In genomic region chr2:44244135-44244871, GRCh38 we compare ENCODE assay signal across 8 cellular contexts. TPM values are rescaled to one million over a fixed set of nuclear protein-coding genes. Genes with fewer than 3 reads are reported as not detected.
A peak's percentile ranks its signal among the peaks of the same experiment; 100 is the strongest.
DNase-seq lines count a peak whose midpoint lies in the region; ATAC-seq and TF ChIP-seq lines count a peak whose summit lies in the region.

No MANE protein-coding gene starts in this region.

- no peak overlapping the region for H3K27ac Mint-ChIP-seq in activated T-helper 2 cell treated with anti-CD3 and anti-CD28 coated beads, Interferon-gamma antibody, Interleukin-2, Interleukin-4, amounts not matched to agents 10 μg/mL and 5 μg/mL and 100 μg/mL, durations not matched to agents 14 hours and 24 hours and 36 hours

- H3F3A ChIP-seq in Loucy (ENCODE audit: low read depth), result 0 out of 2 replicates have a peak, but pooled peaks cover 4% of the 10 kb centered on the region

- H3K4me3 ChIP-seq in Loucy (ENCODE audit: low read length, poor library complexity, severe bottlenecking), result peak overlapping the region; percentile 74
- peak overlapping the region; percentile 29 for H3K4me3 ChIP-seq in fibroblast of villous mesenchyme (ENCODE audit: low read depth, low read length)
- peak overlapping the region in 1 of 2 experiments; percentile 2 for H3K4me3 ChIP-seq in neutrophil (ENCODE audit: low read depth in 1 of 2, low read length in 1 of 2)
- peak overlapping the region; percentile 40 for H3K4me3 ChIP-seq in thymus (ENCODE audit: low read length)

- H3K9me3 Mint-ChIP-seq in activated T-helper 2 cell treated with anti-CD3 and anti-CD28 coated beads, Interferon-gamma antibody, Interleukin-2, Interleukin-4, amounts not matched to agents 10 μg/mL and 5 μg/mL and 100 μg/mL, durations not matched to agents 14 hours and 24 hours and 36 hours, result no peaks in the 10 kb centered on the region

- H3K27me3 ChIP-seq in Loucy (ENCODE audit: insufficient read depth, low read length, poor library complexity, severe bottlenecking) (no peaks in the 10 kb centered on the region), neutrophil (no peaks in the 10 kb centered on the region), thymus (ENCODE audit: control insufficient read depth, insufficient read depth) (no peaks in the 10 kb centered on the region)

- H3K4me1 Mint-ChIP-seq in activated T-helper 2 cell treated with anti-CD3 and anti-CD28 coated beads, Interferon-gamma antibody, Interleukin-2, Interleukin-4, amounts not matched to agents 10 μg/mL and 5 μg/mL and 100 μg/mL, durations not matched to agents 14 hours and 24 hours and 36 hours (ENCODE audit: low read depth), result peaks cover 5% of the 10 kb centered on the region

- H3K9ac ChIP-seq in Loucy (ENCODE audit: low read depth, low read length, poor library complexity, severe bottlenecking), result peak overlapping the region; percentile 65

- H3K9me2 ChIP-seq in Loucy (replicated peaks; ENCODE audit: low read depth, low read length), result no peaks in the 10 kb centered on the region

- no peaks in the 10 kb centered on the region for H4K20me1 ChIP-seq in Loucy (ENCODE audit: insufficient read depth, low read length, poor library complexity, severe bottlenecking)

- H3K36me3 Mint-ChIP-seq in activated T-helper 2 cell treated with anti-CD3 and anti-CD28 coated beads, Interferon-gamma antibody, Interleukin-2, Interleukin-4, amounts not matched to agents 10 μg/mL and 5 μg/mL and 100 μg/mL, durations not matched to agents 14 hours and 24 hours and 36 hours (ENCODE audit: low read depth), result no peaks in the 10 kb centered on the region

- POLR2A ChIA-PET in RWPE1 (lab: Yijun Ruan, JAX; ENCODE audit: low non-redundant PET), result no interaction called here

- no peak overlapping the region for H3K27ac ChIP-seq in RWPE1
- peak overlapping the region; percentile 67 for H3K27ac ChIP-seq in neutrophil
- H3K27ac ChIP-seq in thymus (ENCODE audit: low read depth), result no peak overlapping the region

- H3K9me3 ChIP-seq in Loucy (ENCODE audit: insufficient read depth, low read depth, low read length) (no peaks in the 10 kb centered on the region), neutrophil (no peaks in the 10 kb centered on the region), thymus (ENCODE audit: control insufficient read depth) (no peaks in the 10 kb centered on the region)

- H2AFZ ChIP-seq in Loucy (ENCODE audit: low read length), result peak overlapping the region; percentile 75

- TF ChIP-seq CTCF in Loucy (conservative IDR thresholded peaks at IDR 0.05; ENCODE audit: low read length) (peak; percentile 55), RWPE1 (conservative IDR thresholded peaks at IDR 0.05; ENCODE audit: low read depth) (peak; percentile 53; the same call in 1 of the 2 replicates), fibroblast of villous mesenchyme (IDR thresholded peaks at IDR 0.05; ENCODE audit: insufficient read depth, low read depth, low read length) (peak; percentile 58), neutrophil (IDR thresholded peaks at IDR 0.05) (no peak)

- intact Hi-C loops in activated T-helper 2 cell treated with anti-CD3 and anti-CD28 coated beads, Interferon-gamma antibody, Interleukin-2, Interleukin-4, amounts not matched to agents 10 μg/mL and 5 μg/mL and 100 μg/mL, durations not matched to agents 14 hours and 24 hours and 36 hours (cut with micrococcal nuclease), result loop anchor here (1.0 to 5.0 kb wide), 3 partner anchors 98 to 713 kb away; no protein-coding TSS in a partner anchor

- peak overlapping the region; percentile 55 for H3K4me3 Mint-ChIP-seq in activated T-helper 2 cell treated with anti-CD3 and anti-CD28 coated beads, Interferon-gamma antibody, Interleukin-2, Interleukin-4, amounts not matched to agents 10 μg/mL and 5 μg/mL and 100 μg/mL, durations not matched to agents 14 hours and 24 hours and 36 hours (ENCODE audit: low read depth)

- WGBS in thymus, result 5% methylated on average over 12 of the region's 12 CpGs

- no peaks in the 10 kb centered on the region for H3K27me3 Mint-ChIP-seq in activated T-helper 2 cell treated with anti-CD3 and anti-CD28 coated beads, Interferon-gamma antibody, Interleukin-2, Interleukin-4, amounts not matched to agents 10 μg/mL and 5 μg/mL and 100 μg/mL, durations not matched to agents 14 hours and 24 hours and 36 hours (ENCODE audit: low read depth)

- ATAC-seq in HG03521 (IDR thresholded peaks at IDR 0.05; ENCODE audit: unreplicated experiment), result no peak

- DNase-seq in Daoy (ENCODE audit: low read depth), result peak; percentile 75
- peak; percentile 51 for DNase-seq in RWPE1 (ENCODE audit: low spot score)
- DNase-seq in activated T-helper 2 cell treated with anti-CD3 and anti-CD28 coated beads, Interferon-gamma antibody, Interleukin-2, Interleukin-4, amounts not matched to agents 10 μg/mL and 5 μg/mL and 100 μg/mL, durations not matched to agents 14 hours and 24 hours and 36 hours (ENCODE audit: low spot score), result peak; percentile 36
- peak; percentile 82 for DNase-seq in fibroblast of villous mesenchyme (ENCODE audit: low read depth)

- no peaks in the 10 kb centered on the region for H3K36me3 ChIP-seq in Loucy (ENCODE audit: insufficient read depth, low read length)
- no peaks in the 10 kb centered on the region for H3K36me3 ChIP-seq in neutrophil
- H3K36me3 ChIP-seq in thymus (ENCODE audit: control insufficient read depth, insufficient read depth), result no peaks in the 10 kb centered on the region

- CTCF ChIA-PET in RWPE1 (lab: Yijun Ruan, JAX), result interaction anchor here (0.6 to 1.2 kb wide), 10 partner anchors 8 to 849 kb away, joined by 3 to 6 read pairs (median 4); partner anchors contain the start of genes CAMKMT and PREPL

- H3K4me1 ChIP-seq in Loucy (ENCODE audit: insufficient read depth, low read length, poor library complexity, severe bottlenecking) (peaks cover 31% of the 10 kb centered on the region), neutrophil (ENCODE audit: control insufficient read depth in 1 of 2, insufficient read depth in 1 of 2, low read depth in 1 of 2, low read length in 1 of 2) (peaks cover 40 to 42% of the 10 kb centered on the region in 2 experiments), thymus (ENCODE audit: control insufficient read depth, insufficient read depth, low read length) (no peaks in the 10 kb centered on the region)

- no peaks in the 10 kb centered on the region for H3K79me2 ChIP-seq in Loucy (ENCODE audit: insufficient read depth, low read length)

- H3K4me2 ChIP-seq in Loucy (ENCODE audit: low read depth, low read length, poor library complexity, severe bottlenecking), result peak overlapping the region; percentile 91

RNA-seq across cellular contexts. Expression of gene SLC3A1, which starts 31.0 kb away (rescaled TPM):
- not detected in 2 replicates for total RNA-seq in Daoy (2014; rRNA removed; shearing (Covaris generic))
- total RNA-seq in activated T-helper 2 cell treated with anti-CD3 and anti-CD28 coated beads, Interferon-gamma antibody, Interleukin-2, Interleukin-4, amounts not matched to agents 10 μg/mL and 5 μg/mL and 100 μg/mL, durations not matched to agents 14 hours and 24 hours and 36 hours, result 0.09 and 0.41 TPM in 2 replicates
- total RNA-seq in fibroblast of villous mesenchyme, result under 0.01 and 0.32 TPM in 2 replicates
- 3.1 TPM for polyA plus RNA-seq in thymus
